In genomic region chrX:30301977-30302376, GRCh38 we compare ENCODE assay signal across 14 cellular contexts. TPM values are rescaled to one million over a fixed set of nuclear protein-coding genes. Genes with fewer than 3 reads are reported as not detected.
DNase-seq lines count a peak whose midpoint lies in the region; ATAC-seq and TF ChIP-seq lines count a peak whose summit lies in the region.
"Had no signal": no experiment of that assay in that cellular context is flagged by ENCODE, and none has a peak within 500 bp of the region (broad histone marks: within the 10 kb centered on the region; RNA-seq: fewer than 3 reads in every experiment).

No MANE protein-coding gene starts in this region.

- H3K9me3 Mint-ChIP-seq in effector memory CD8-positive, alpha-beta T cell: peaks cover 0 to 2% of the 10 kb centered on the region in 2 donors
- H3K9me3 Mint-ChIP-seq: activated CD4-positive, alpha-beta T cell treated with anti-CD3 and anti-CD28 coated beads, Interleukin-2, amount 10 ng/mL, durations not matched to agents 24 days and 14 days had no signal

- H3K9ac ChIP-seq in SK-N-MC (ENCODE audit: insufficient read length): peak overlapping the region; percentile 33

- H3K27me3 ChIP-seq in vagina: no peaks in the 10 kb centered on the region
- no peaks in the 10 kb centered on the region for H3K27me3 ChIP-seq in lower lobe of right lung (ENCODE audit: low read depth)

- no peak overlapping the region for H3K4me3 Mint-ChIP-seq in effector memory CD8-positive, alpha-beta T cell
- H3K4me3 Mint-ChIP-seq: activated CD4-positive, alpha-beta T cell treated with anti-CD3 and anti-CD28 coated beads, Interleukin-2, amount 10 ng/mL, durations not matched to agents 24 days and 14 days had no signal

- peak; percentile 68 for ATAC-seq in Right ventricle myocardium superior (ENCODE audit: poor library complexity)
- no peak for ATAC-seq in Right ventricle myocardium inferior
- ATAC-seq in effector memory CD8-positive, alpha-beta T cell (replicated peaks): no peak
- ATAC-seq in lower lobe of right lung: no peak
- ATAC-seq: pancreas had no signal

- DNase-seq in Right ventricle myocardium superior: no peak
- DNase-seq in Right ventricle myocardium inferior (ENCODE audit: missing footprints): no peak
- no peak for DNase-seq in SK-N-MC (ENCODE audit: low read depth, low spot score)
- peak; percentile 3 for DNase-seq in fibroblast of the conjunctiva (ENCODE audit: low read depth)
- no peak for DNase-seq in vagina (ENCODE audit: extremely low spot score in 2 of 2)
- no peak for DNase-seq in effector memory CD8-positive, alpha-beta T cell
- DNase-seq in cerebellar cortex (ENCODE audit: low spot score): no peak
- no peak for DNase-seq in lower lobe of right lung
- DNase-seq: activated CD4-positive, alpha-beta T cell treated with anti-CD3 and anti-CD28 coated beads, Interleukin-2, amount 10 ng/mL, durations not matched to agents 24 days and 14 days; NCI-H1694 treated with DMSO at 0.1 percent for 48 hours; pancreas had no signal

- H3K4me1 Mint-ChIP-seq in effector memory CD8-positive, alpha-beta T cell (ENCODE audit: low read depth in 2 of 2): no peaks in the 10 kb centered on the region
- H3K4me1 Mint-ChIP-seq: activated CD4-positive, alpha-beta T cell treated with anti-CD3 and anti-CD28 coated beads, Interleukin-2, amount 10 ng/mL, durations not matched to agents 24 days and 14 days had no signal

- TF ChIP-seq POLR2A in vagina (IDR thresholded peaks at IDR 0.05): no peak

- TF ChIP-seq CTCF in vagina (IDR thresholded peaks at IDR 0.05): no peak
- no peak for TF ChIP-seq CTCF in lower lobe of right lung (IDR thresholded peaks at IDR 0.05)

- no peaks in the 10 kb centered on the region for H3K27me3 Mint-ChIP-seq in effector memory CD8-positive, alpha-beta T cell
- H3K27me3 Mint-ChIP-seq: activated CD4-positive, alpha-beta T cell treated with anti-CD3 and anti-CD28 coated beads, Interleukin-2, amount 10 ng/mL, durations not matched to agents 24 days and 14 days had no signal

- H3K27ac Mint-ChIP-seq in effector memory CD8-positive, alpha-beta T cell: no peak overlapping the region
- H3K27ac Mint-ChIP-seq: activated CD4-positive, alpha-beta T cell treated with anti-CD3 and anti-CD28 coated beads, Interleukin-2, amount 10 ng/mL, durations not matched to agents 24 days and 14 days had no signal

- H3K4me1 ChIP-seq in vagina: no peaks in the 10 kb centered on the region
- H3K4me1 ChIP-seq in lower lobe of right lung: no peaks in the 10 kb centered on the region
- H3K4me1 ChIP-seq: pancreas had no signal

- H3K36me3 Mint-ChIP-seq in effector memory CD8-positive, alpha-beta T cell (ENCODE audit: insufficient read depth): no peaks in the 10 kb centered on the region

- no peaks in the 10 kb centered on the region for H3K9me3 ChIP-seq in SK-N-MC (ENCODE audit: low read depth, low read length)
- no peaks in the 10 kb centered on the region for H3K9me3 ChIP-seq in vagina
- H3K9me3 ChIP-seq in lower lobe of right lung: no peaks in the 10 kb centered on the region
- H3K9me3 ChIP-seq: pancreas had no signal

- intact Hi-C loops in Right ventricle myocardium superior (cut with DNase I): no loop called here
- intact Hi-C loops in Right ventricle myocardium inferior (cut with DNase I): no loop called here
- intact Hi-C loops in vagina (cut with DNase I): no loop called here
- intact Hi-C loops in lower lobe of right lung (cut with DNase I): no loop called here

- H3K36me3 ChIP-seq in SK-N-MC (ENCODE audit: insufficient read depth, low read length): peaks cover 22% of the 10 kb centered on the region
- H3K36me3 ChIP-seq in vagina: no peaks in the 10 kb centered on the region
- no peaks in the 10 kb centered on the region for H3K36me3 ChIP-seq in lower lobe of right lung
- H3K36me3 ChIP-seq: pancreas had no signal

- H3K27ac ChIP-seq in SK-N-MC (peak overlapping the region; percentile 98), vagina (peak overlapping the region; percentile 24), lower lobe of right lung (no peak overlapping the region)
- H3K27ac ChIP-seq: pancreas had no signal

- peak overlapping the region; percentile 80 for H3K4me3 ChIP-seq in SK-N-MC
- H3K4me3 ChIP-seq in vagina: no peak overlapping the region
- H3K4me3 ChIP-seq in lower lobe of right lung: no peak overlapping the region
- H3K4me3 ChIP-seq: pancreas had no signal

RNA-seq across cellular contexts. Expression of gene NR0B1, which starts 7.2 kb away (rescaled TPM):
- not detected for total RNA-seq in Right ventricle myocardium superior
- not detected for total RNA-seq in Right ventricle myocardium inferior
- 3.2 TPM for total RNA-seq in vagina
- not detected for total RNA-seq in lower lobe of right lung
- total RNA-seq: activated CD4-positive, alpha-beta T cell treated with anti-CD3 and anti-CD28 coated beads, Interleukin-2, amount 10 ng/mL, durations not matched to agents 24 days and 14 days; endothelial cell of umbilical vein; T-helper 1 cell treated with Interleukin-12 subunit alpha and Interleukin-12 subunit beta and Interleukin-4 antibody, amounts not matched to agents 30 ng/mL and 1 ng/mL, for 36 hours; ureter had no signal

RNA-seq across cellular contexts. Expression of gene MAGEB1, which starts 55.0 kb away (rescaled TPM):
- total RNA-seq in Right ventricle myocardium superior: not detected
- not detected for total RNA-seq in Right ventricle myocardium inferior
- not detected for total RNA-seq in vagina
- not detected for total RNA-seq in lower lobe of right lung
- total RNA-seq: activated CD4-positive, alpha-beta T cell treated with anti-CD3 and anti-CD28 coated beads, Interleukin-2, amount 10 ng/mL, durations not matched to agents 24 days and 14 days; endothelial cell of umbilical vein; pancreas; T-helper 1 cell treated with Interleukin-12 subunit alpha and Interleukin-12 subunit beta and Interleukin-4 antibody, amounts not matched to agents 30 ng/mL and 1 ng/mL, for 36 hours; ureter had no signal
